19 cellular contexts compared by ENCODE assay signal in the genomic region with DNA sequence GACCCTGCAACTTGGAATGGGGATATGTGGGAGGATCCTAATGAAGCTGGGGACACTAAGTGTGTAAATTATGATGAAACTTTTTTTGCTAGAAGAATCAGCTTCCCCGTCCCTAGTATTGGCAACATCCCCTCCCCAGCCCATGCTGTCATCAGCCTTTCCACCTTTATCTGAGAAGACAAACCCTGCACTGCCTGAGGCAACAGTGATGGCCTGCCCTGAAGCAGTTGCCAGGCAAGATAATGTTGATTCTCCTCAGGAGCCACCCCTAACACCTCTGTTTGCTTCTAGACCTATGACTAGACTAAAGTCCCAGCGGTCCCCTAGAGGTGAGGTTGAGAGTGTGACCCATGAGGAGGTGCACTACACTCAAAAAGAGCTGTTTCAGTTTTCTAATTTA.
"Had no signal": no experiment of that assay in that cellular context is flagged by ENCODE, and none has a peak within 500 bp of the region (broad histone marks: within the 10 kb centered on the region; RNA-seq: fewer than 3 reads in every experiment).

No MANE protein-coding gene starts in this region.

- H3K9me3 Mint-ChIP-seq: dendritic cell treated with granulocyte-macrophage colony-stimulating factor and Interleukin-4, amounts not matched to agents 40 ng/mL and 50 ng/mL, for 4 days; type B pancreatic cell had no signal

- H3K4me3 Mint-ChIP-seq: dendritic cell treated with granulocyte-macrophage colony-stimulating factor and Interleukin-4, amounts not matched to agents 40 ng/mL and 50 ng/mL, for 4 days; naive thymus-derived CD4-positive, alpha-beta T cell; neural crest cell; type B pancreatic cell had no signal

- H3K9me3 ChIP-seq: right atrium auricular region, suprapubic skin, thyroid gland had no signal

- H3K36me3 Mint-ChIP-seq: type B pancreatic cell had no signal

- H3K79me2 ChIP-seq: hepatocyte had no signal

- DNase-seq: foreskin melanocyte; head of caudate nucleus; left colon; left ventricle myocardium superior; mesendoderm; nucleus accumbens; ovary; small intestine; stimulated activated CD4-positive, alpha-beta T cell treated with anti-CD3 and anti-CD28 coated beads, Interleukin-12 subunit alpha, Interleukin-12 subunit beta, amount 100 ng/mL, for 4 hours; stimulated activated naive CD8-positive, alpha-beta T cell treated with anti-CD3 and anti-CD28 coated beads, Interleukin-15, Interleukin-2, amounts not matched to agents 100 U/mL and 50 U/mL, for 24 hours; thyroid gland had no signal

- H3K27ac Mint-ChIP-seq: dendritic cell treated with granulocyte-macrophage colony-stimulating factor and Interleukin-4, amounts not matched to agents 40 ng/mL and 50 ng/mL, for 4 days; naive thymus-derived CD4-positive, alpha-beta T cell; type B pancreatic cell had no signal

- H3K36me3 ChIP-seq: ovary, right atrium auricular region, suprapubic skin, thyroid gland had no signal

- H2AFZ ChIP-seq: hepatocyte had no signal

- H3K4me1 Mint-ChIP-seq: naive thymus-derived CD4-positive, alpha-beta T cell; neural crest cell had no signal

- H3K27ac ChIP-seq: hepatocyte, ovary, right atrium auricular region, suprapubic skin, thyroid gland had no signal

- H3K27me3 ChIP-seq: hepatocyte, ovary, right atrium auricular region, suprapubic skin, thyroid gland had no signal

- H3K4me3 ChIP-seq: hepatocyte, lung, ovary, right atrium auricular region, suprapubic skin, thyroid gland had no signal

- ATAC-seq: left colon; left ventricle myocardium superior; naive thymus-derived CD4-positive, alpha-beta T cell; stimulated activated naive CD8-positive, alpha-beta T cell treated with anti-CD3 and anti-CD28 coated beads, Interleukin-15, Interleukin-2, amounts not matched to agents 100 U/mL and 50 U/mL, for 24 hours had no signal

- H3K4me1 ChIP-seq: right atrium auricular region, suprapubic skin, thyroid gland had no signal

- H3K4me2 ChIP-seq: hepatocyte had no signal
